Comparison of ENCODE assay signal across 19 cellular contexts in the genomic region with DNA sequence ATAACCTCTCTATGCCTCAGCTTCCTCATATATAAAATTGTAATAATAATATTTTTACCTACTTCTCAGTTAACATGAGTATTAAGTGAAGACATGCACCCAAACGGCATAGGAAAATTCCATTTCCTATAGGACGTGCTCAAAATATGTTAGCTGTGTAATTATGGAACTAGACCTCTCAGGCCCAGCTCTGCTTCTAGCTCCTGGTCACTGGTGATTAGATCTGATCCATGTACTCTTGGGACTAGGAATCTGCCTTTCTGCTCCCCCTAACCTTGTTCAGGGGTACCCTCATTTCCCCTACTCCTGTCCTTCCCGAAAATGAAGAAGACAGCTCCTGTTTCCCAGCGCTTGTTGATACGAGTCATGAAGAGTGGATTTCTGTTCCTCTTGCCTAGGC. TPM values are rescaled to one million over a fixed set of nuclear protein-coding genes. Genes with fewer than 3 reads are reported as not detected.
A peak's percentile ranks its signal among the peaks of the same experiment; 100 is the strongest.
DNase-seq lines count a peak whose midpoint lies in the region; ATAC-seq, FAIRE-seq and TF ChIP-seq lines count a peak whose summit lies in the region.
"Had no signal": no experiment of that assay in that cellular context is flagged by ENCODE, and none has a peak within 500 bp of the region (broad histone marks: within the 10 kb centered on the region; RNA-seq: fewer than 3 reads in every experiment).

No MANE protein-coding gene starts in this region.

- H4K20me1 ChIP-seq in HepG2 (ENCODE audit: insufficient read depth, low read length) = peaks cover 49% of the 10 kb centered on the region
- H4K20me1 ChIP-seq: BLaER1 treated with 17β-estradiol and CSF1 and Interleukin-3, amounts not matched to agents 10 nM and 100 nM had no signal

- no peak for FAIRE-seq in HepG2 (lab: Jason Lieb, UNC)
- FAIRE-seq: A549, D721Med, G401.6, GM12891 had no signal

- H3K27me3 ChIP-seq in HepG2 (ENCODE audit: control insufficient read depth in 1 of 2, insufficient read depth in 2 of 2, low read length in 2 of 2) (no peaks in the 10 kb centered on the region), right lobe of liver (no peaks in the 10 kb centered on the region), liver (ENCODE audit: control insufficient read depth in 4 of 4, insufficient read depth in 4 of 4, low read length in 3 of 4) (no peaks in the 10 kb centered on the region)
- H3K27me3 ChIP-seq: BLaER1 treated with 17β-estradiol and CSF1 and Interleukin-3, amounts not matched to agents 10 nM and 100 nM had no signal

- H3K4me1 ChIP-seq in HepG2 (ENCODE audit: insufficient read depth, low read length) (peaks cover 5% of the 10 kb centered on the region), right lobe of liver (no peaks in the 10 kb centered on the region), liver (ENCODE audit: control insufficient read depth in 4 of 4, insufficient read depth in 4 of 4, low read length in 3 of 4) (peaks cover 0 to 3% (median 0%) of the 10 kb centered on the region in 4 donors)
- H3K4me1 ChIP-seq: A549; BLaER1 treated with 17β-estradiol and CSF1 and Interleukin-3, amounts not matched to agents 10 nM and 100 nM; Caco-2 had no signal

- peaks cover 33 to 69% of the 10 kb centered on the region in 2 experiments for H3K36me3 ChIP-seq in HepG2 (replicated peaks in 1 of 2; ENCODE audit: control insufficient read depth in 1 of 2, insufficient read depth in 2 of 2, low read length in 2 of 2)
- peaks cover 0 to 82% (median 33%) of the 10 kb centered on the region in 4 donors for H3K36me3 ChIP-seq in right lobe of liver
- peaks cover 0 to 60% (median 59%) of the 10 kb centered on the region in 4 donors for H3K36me3 ChIP-seq in liver (ENCODE audit: control insufficient read depth in 4 of 4, insufficient read depth in 3 of 4, low read depth in 1 of 4, low read length in 3 of 4)
- H3K36me3 ChIP-seq: BLaER1 treated with 17β-estradiol and CSF1 and Interleukin-3, amounts not matched to agents 10 nM and 100 nM had no signal

- H3K4me3 ChIP-seq in HepG2 (replicated peaks in 1 of 3; ENCODE audit: insufficient read depth in 1 of 3, low read depth in 2 of 3, low read length in 3 of 3) (no peak overlapping the region), right lobe of liver (no peak overlapping the region), liver (ENCODE audit: low read depth in 1 of 3, low read length in 3 of 3) (no peak overlapping the region)
- H3K4me3 ChIP-seq: A549; BLaER1 treated with 17β-estradiol and CSF1 and Interleukin-3, amounts not matched to agents 10 nM and 100 nM had no signal

- intact Hi-C loops in HepG2 (cut with micrococcal nuclease; ENCODE audit: unreplicated experiment) (no loop called here), right lobe of liver (cut with DNase I) (no loop called here)

- no peaks in the 10 kb centered on the region for H3K79me2 ChIP-seq in HepG2 (ENCODE audit: insufficient read depth, low read length)

- no peak for TF ChIP-seq EP300 in HepG2 (IDR thresholded peaks at IDR 0.05; ENCODE audit: low read depth in 2 of 2, low read length in 2 of 2)
- no peak for TF ChIP-seq EP300 in HepG2 (CRISPR knock-in tag; IDR thresholded peaks at IDR 0.05; ENCODE audit: borderline replicate concordance)

- DNase-seq in HepG2 (ENCODE audit: low spot score) (no peak), right lobe of liver (no peak)
- DNase-seq: AML-193; Caco-2; Calu3; CD4-positive, alpha-beta T cell; CD8-positive, alpha-beta T cell; DMS79 treated with DMSO at 0.1 percent for 48 hours; GF-D8 had no signal

- no peak overlapping the region for H2AFZ ChIP-seq in HepG2 (ENCODE audit: low read length)

- no peak overlapping the region for H3K9ac ChIP-seq in HepG2 (ENCODE audit: insufficient read depth, low read depth, low read length)
- no peak overlapping the region for H3K9ac ChIP-seq in liver (ENCODE audit: low read depth in 1 of 2, low read length in 2 of 2)
- H3K9ac ChIP-seq: BLaER1 treated with 17β-estradiol and CSF1 and Interleukin-3, amounts not matched to agents 10 nM and 100 nM had no signal

- CTCF ChIA-PET in HepG2 (lab: Yijun Ruan, JAX; ENCODE audit: low intra/inter-chr PET ratio, low total read pairs) = no interaction called here

- TF ChIP-seq POLR2A in HepG2 (IDR thresholded peaks at IDR 0.05; ENCODE audit: insufficient read depth in 1 of 2, low read depth in 2 of 2, low read length in 2 of 2) = peak in 1 of 2 experiments; percentile 53; a peak in 1 of 4 replicates
- no peak for TF ChIP-seq POLR2A in right lobe of liver (IDR thresholded peaks at IDR 0.05)

- no peak for TF ChIP-seq CTCF in HepG2 (CRISPR knock-in tag; IDR thresholded peaks at IDR 0.05)
- no peak for TF ChIP-seq CTCF in right lobe of liver (IDR thresholded peaks at IDR 0.05)
- TF ChIP-seq CTCF in liver (IDR thresholded peaks at IDR 0.05; ENCODE audit: low read depth, low read length, missing input control) = no peak

- no peak for TF ChIP-seq RAD21 in HepG2 (CRISPR knock-in tag; IDR thresholded peaks at IDR 0.05)
- no peak for TF ChIP-seq RAD21 in liver (IDR thresholded peaks at IDR 0.05)

- in situ Hi-C loops in HepG2 (cut with HindIII; ENCODE audit: extremely low pct_ligation_motif_present, low pct_unique_long_range_greater_than_20kb) = no loop called here

- H3K9me3 ChIP-seq in HepG2 (ENCODE audit: low read length) = no peaks in the 10 kb centered on the region
- H3K9me3 ChIP-seq in right lobe of liver = no peaks in the 10 kb centered on the region
- no peaks in the 10 kb centered on the region for H3K9me3 ChIP-seq in liver (ENCODE audit: control insufficient read depth in 4 of 4, low read length in 3 of 4)
- H3K9me3 ChIP-seq: A549; BLaER1 treated with 17β-estradiol and CSF1 and Interleukin-3, amounts not matched to agents 10 nM and 100 nM; Caco-2 had no signal

- ATAC-seq in HepG2 (no peak), right lobe of liver (no peak), GM18517 (IDR thresholded peaks at IDR 0.05; ENCODE audit: unreplicated experiment) (no peak), HG02885 (IDR thresholded peaks at IDR 0.05; ENCODE audit: poor library complexity, unreplicated experiment) (no peak)
- ATAC-seq: A549; CD8-positive, alpha-beta T cell had no signal

- WGBS in HepG2 (ENCODE audit: low lambda C conversion rate) = 99% methylated on average over 5 of the region's 5 CpGs
- WGBS in right lobe of liver (ENCODE audit: insufficient coverage, low coverage, low lambda C conversion rate, missing lambda C conversion rate) = 80% methylated on average over 4 of the region's 5 CpGs
- 81% methylated on average over 5 of the region's 5 CpGs for WGBS in liver

- POLR2A ChIA-PET in HepG2 (lab: Yijun Ruan, JAX) = interaction anchor here (0.7 to 1.1 kb wide), 4 partner anchors 30 to 112 kb away, joined by 3 read pairs; partner anchors contain the start of gene TF

- H3K27ac ChIP-seq in HepG2 (ENCODE audit: extremely low read length, insufficient read depth, low read length) (no peak overlapping the region), right lobe of liver (peak overlapping the region in 1 of 3 donors; percentile 42), liver (ENCODE audit: low read depth in 1 of 2, low read length in 2 of 2) (no peak overlapping the region)
- H3K27ac ChIP-seq: 22Rv1; A549; BLaER1 treated with 17β-estradiol and CSF1 and Interleukin-3, amounts not matched to agents 10 nM and 100 nM; C4-2B had no signal

- no peak overlapping the region for H3K4me2 ChIP-seq in HepG2 (ENCODE audit: low read depth, low read length)
- H3K4me2 ChIP-seq: A549; BLaER1 treated with 17β-estradiol and CSF1 and Interleukin-3, amounts not matched to agents 10 nM and 100 nM had no signal

- BruUV-seq in HepG2 (replicated peaks; lab: Mats Ljungman, UMichigan) = no TSS peak

RNA-seq across cellular contexts. Expression of gene TF, which starts 29.6 kb away (rescaled TPM):
- total RNA-seq in HepG2 (2016; rRNA removed; fragmentation: Illumina TruSeq; extraction: Trizol) (4,983 and 10,074 TPM in 2 replicates), right lobe of liver (over 10,000 TPM in 4 of 6 experiments, 1,000 to 10,000 TPM in 2; 2,871 to 25,349 (median 17,684) TPM), liver (1,000 to 10,000 TPM; 5,845 to 6,687 TPM)
- total RNA-seq in HepG2 (2016; cell fraction: cytosol; rRNA removed; fragmentation: Illumina TruSeq; extraction: Trizol; ENCODE audit: low read depth) = 443 and 484 TPM in 2 replicates
- 4,851 and 10,104 TPM in 2 replicates for total RNA-seq in HepG2 (2016; cell fraction: insoluble cytoplasmic fraction; rRNA removed; fragmentation: Illumina TruSeq; extraction: Trizol)
- 957 and 1,048 TPM in 2 replicates for total RNA-seq in HepG2 (2016; cell fraction: membrane; rRNA removed; fragmentation: Illumina TruSeq; extraction: Trizol)
- 7,106 and 8,454 TPM in 2 replicates for total RNA-seq in HepG2 (2016; cell fraction: nucleus; rRNA removed; fragmentation: Illumina TruSeq; extraction: Trizol)
- polyA plus RNA-seq in HepG2 (2011; rRNA removed) (11,821 and 17,414 TPM in 2 replicates), liver (1,000 to 10,000 TPM; 5,045 to 9,659 TPM)
- 11,091 and 16,564 TPM in 2 replicates for polyA plus RNA-seq in HepG2 (2011; cell fraction: cytosol; rRNA removed)
- polyA plus RNA-seq in HepG2 (2011; cell fraction: nucleus; rRNA removed) = 7,213 and 10,181 TPM in 2 replicates
- polyA plus RNA-seq in HepG2 (2012) = 17,461 and 22,113 TPM in 2 replicates
- polyA plus RNA-seq in HepG2 (2016; cell fraction: cytosol; fragmentation: Illumina TruSeq; extraction: Trizol; ENCODE audit: low read depth) = 537 and 560 TPM in 2 replicates
- polyA plus RNA-seq in HepG2 (2016; cell fraction: insoluble cytoplasmic fraction; fragmentation: Illumina TruSeq; extraction: Trizol; ENCODE audit: low read depth) = 3,671 and 3,676 TPM in 2 replicates
- 614 and 667 TPM in 2 replicates for polyA plus RNA-seq in HepG2 (2016; cell fraction: membrane; fragmentation: Illumina TruSeq; extraction: Trizol; ENCODE audit: low read depth)
- 7,882 and 8,251 TPM in 2 replicates for polyA plus RNA-seq in HepG2 (2016; cell fraction: nucleus; fragmentation: Illumina TruSeq; extraction: Trizol; ENCODE audit: insufficient read depth, low read depth)
- polyA minus RNA-seq in HepG2 (2011; rRNA and poly(A)+ RNA removed; ENCODE audit: low replicate concordance) = 3.7 and 10,022 TPM in 2 replicates
- polyA minus RNA-seq in HepG2 (2011; cell fraction: cytosol; rRNA and poly(A)+ RNA removed) = 4,700 and 8,142 TPM in 2 replicates
- 3,076 and 4,905 TPM in 2 replicates for polyA minus RNA-seq in HepG2 (2011; cell fraction: nucleus; rRNA and poly(A)+ RNA removed)

RNA-seq across cellular contexts. Expression of gene SRPRB, which starts 29.8 kb away (rescaled TPM):
- total RNA-seq in HepG2 (2016; rRNA removed; fragmentation: Illumina TruSeq; extraction: Trizol) (60.7 and 111 TPM in 2 replicates), right lobe of liver (10 to 100 TPM; 48.1 to 78.5 (median 56.4) TPM), liver (10 to 100 TPM; 34.7 to 97.6 TPM)
- 13.8 TPM in 2 replicates for total RNA-seq in HepG2 (2016; cell fraction: cytosol; rRNA removed; fragmentation: Illumina TruSeq; extraction: Trizol; ENCODE audit: low read depth)
- total RNA-seq in HepG2 (2016; cell fraction: insoluble cytoplasmic fraction; rRNA removed; fragmentation: Illumina TruSeq; extraction: Trizol) = 69.0 and 109 TPM in 2 replicates
- total RNA-seq in HepG2 (2016; cell fraction: membrane; rRNA removed; fragmentation: Illumina TruSeq; extraction: Trizol) = 24.3 and 25.9 TPM in 2 replicates
- total RNA-seq in HepG2 (2016; cell fraction: nucleus; rRNA removed; fragmentation: Illumina TruSeq; extraction: Trizol) = 90.1 and 90.9 TPM in 2 replicates
- polyA plus RNA-seq in HepG2 (2011; rRNA removed) (41.0 and 41.5 TPM in 2 replicates), liver (10 to 100 TPM; 76.0 to 77.8 TPM)
- polyA plus RNA-seq in HepG2 (2011; cell fraction: cytosol; rRNA removed) = 39.0 and 39.5 TPM in 2 replicates
- 22.7 and 31.2 TPM in 2 replicates for polyA plus RNA-seq in HepG2 (2011; cell fraction: nucleus; rRNA removed)
- 41.6 and 50.2 TPM in 2 replicates for polyA plus RNA-seq in HepG2 (2012)
- 13.4 and 13.9 TPM in 2 replicates for polyA plus RNA-seq in HepG2 (2016; cell fraction: cytosol; fragmentation: Illumina TruSeq; extraction: Trizol; ENCODE audit: low read depth)
- polyA plus RNA-seq in HepG2 (2016; cell fraction: insoluble cytoplasmic fraction; fragmentation: Illumina TruSeq; extraction: Trizol; ENCODE audit: low read depth) = 53.6 and 54.8 TPM in 2 replicates
- polyA plus RNA-seq in HepG2 (2016; cell fraction: membrane; fragmentation: Illumina TruSeq; extraction: Trizol; ENCODE audit: low read depth) = 13.7 and 13.9 TPM in 2 replicates
- polyA plus RNA-seq in HepG2 (2016; cell fraction: nucleus; fragmentation: Illumina TruSeq; extraction: Trizol; ENCODE audit: insufficient read depth, low read depth) = 105 and 106 TPM in 2 replicates
- 50.3 and 91.3 TPM in 2 replicates for polyA minus RNA-seq in HepG2 (2011; rRNA and poly(A)+ RNA removed; ENCODE audit: low replicate concordance)
- polyA minus RNA-seq in HepG2 (2011; cell fraction: cytosol; rRNA and poly(A)+ RNA removed) = 52.6 and 69.3 TPM in 2 replicates
- polyA minus RNA-seq in HepG2 (2011; cell fraction: nucleus; rRNA and poly(A)+ RNA removed) = 42.2 and 44.8 TPM in 2 replicates
